Comparison of ENCODE assay signal across 1 cellular context in the genomic region with DNA sequence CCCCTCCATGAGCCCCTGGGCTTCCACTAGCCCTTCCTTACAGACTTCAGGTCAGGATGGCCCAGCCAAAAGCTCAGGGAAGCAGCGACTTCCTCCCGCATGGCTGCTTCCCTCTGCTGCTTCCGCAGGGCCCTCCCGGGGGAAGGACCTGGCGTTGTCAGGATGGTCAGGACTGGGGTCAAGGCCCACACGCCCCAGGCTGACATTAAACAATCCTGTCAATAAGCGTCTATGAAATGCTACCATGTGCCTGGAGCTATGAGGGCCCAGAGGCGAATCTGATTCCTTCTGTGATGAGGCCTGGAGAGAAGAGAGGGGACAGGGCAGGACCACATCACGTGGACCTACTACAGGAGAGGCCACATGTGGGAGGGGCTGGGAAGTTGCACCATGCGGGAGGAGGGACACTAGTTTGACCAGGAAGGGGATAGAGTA.
TF ChIP-seq lines count a peak whose summit lies in the region.

No MANE protein-coding gene starts in this region.

TF ChIP-seq in HepG2, 621 proteins besides CTCF, POLR2A, EP300 and RAD21 (continued from another document and continues in another):
- TF ChIP-seq, protein P1, sequence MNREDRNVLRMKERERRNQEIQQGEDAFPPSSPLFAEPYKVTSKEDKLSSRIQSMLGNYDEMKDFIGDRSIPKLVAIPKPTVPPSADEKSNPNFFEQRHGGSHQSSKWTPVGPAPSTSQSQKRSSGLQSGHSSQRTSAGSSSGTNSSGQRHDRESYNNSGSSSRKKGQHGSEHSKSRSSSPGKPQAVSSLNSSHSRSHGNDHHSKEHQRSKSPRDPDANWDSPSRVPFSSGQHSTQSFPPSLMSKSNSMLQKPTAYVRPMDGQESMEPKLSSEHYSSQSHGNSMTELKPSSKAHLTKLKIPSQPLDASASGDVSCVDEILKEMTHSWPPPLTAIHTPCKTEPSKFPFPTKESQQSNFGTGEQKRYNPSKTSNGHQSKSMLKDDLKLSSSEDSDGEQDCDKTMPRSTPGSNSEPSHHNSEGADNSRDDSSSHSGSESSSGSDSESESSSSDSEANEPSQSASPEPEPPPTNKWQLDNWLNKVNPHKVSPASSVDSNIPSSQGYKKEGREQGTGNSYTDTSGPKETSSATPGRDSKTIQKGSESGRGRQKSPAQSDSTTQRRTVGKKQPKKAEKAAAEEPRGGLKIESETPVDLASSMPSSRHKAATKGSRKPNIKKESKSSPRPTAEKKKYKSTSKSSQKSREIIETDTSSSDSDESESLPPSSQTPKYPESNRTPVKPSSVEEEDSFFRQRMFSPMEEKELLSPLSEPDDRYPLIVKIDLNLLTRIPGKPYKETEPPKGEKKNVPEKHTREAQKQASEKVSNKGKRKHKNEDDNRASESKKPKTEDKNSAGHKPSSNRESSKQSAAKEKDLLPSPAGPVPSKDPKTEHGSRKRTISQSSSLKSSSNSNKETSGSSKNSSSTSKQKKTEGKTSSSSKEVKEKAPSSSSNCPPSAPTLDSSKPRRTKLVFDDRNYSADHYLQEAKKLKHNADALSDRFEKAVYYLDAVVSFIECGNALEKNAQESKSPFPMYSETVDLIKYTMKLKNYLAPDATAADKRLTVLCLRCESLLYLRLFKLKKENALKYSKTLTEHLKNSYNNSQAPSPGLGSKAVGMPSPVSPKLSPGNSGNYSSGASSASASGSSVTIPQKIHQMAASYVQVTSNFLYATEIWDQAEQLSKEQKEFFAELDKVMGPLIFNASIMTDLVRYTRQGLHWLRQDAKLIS (CRISPR knock-in tag; IDR thresholded peaks at IDR 0.05): no peak
- TF ChIP-seq NR2F6 (IDR thresholded peaks at IDR 0.05): peak; percentile 52; the same call in 1 of the 2 replicates
- TF ChIP-seq NR2F6 (CRISPR knock-in tag; IDR thresholded peaks at IDR 0.05): peak; percentile 71
- no peak for TF ChIP-seq ARID2 (CRISPR knock-in tag; IDR thresholded peaks at IDR 0.05; ENCODE audit: borderline replicate concordance)
- TF ChIP-seq, protein P2, sequence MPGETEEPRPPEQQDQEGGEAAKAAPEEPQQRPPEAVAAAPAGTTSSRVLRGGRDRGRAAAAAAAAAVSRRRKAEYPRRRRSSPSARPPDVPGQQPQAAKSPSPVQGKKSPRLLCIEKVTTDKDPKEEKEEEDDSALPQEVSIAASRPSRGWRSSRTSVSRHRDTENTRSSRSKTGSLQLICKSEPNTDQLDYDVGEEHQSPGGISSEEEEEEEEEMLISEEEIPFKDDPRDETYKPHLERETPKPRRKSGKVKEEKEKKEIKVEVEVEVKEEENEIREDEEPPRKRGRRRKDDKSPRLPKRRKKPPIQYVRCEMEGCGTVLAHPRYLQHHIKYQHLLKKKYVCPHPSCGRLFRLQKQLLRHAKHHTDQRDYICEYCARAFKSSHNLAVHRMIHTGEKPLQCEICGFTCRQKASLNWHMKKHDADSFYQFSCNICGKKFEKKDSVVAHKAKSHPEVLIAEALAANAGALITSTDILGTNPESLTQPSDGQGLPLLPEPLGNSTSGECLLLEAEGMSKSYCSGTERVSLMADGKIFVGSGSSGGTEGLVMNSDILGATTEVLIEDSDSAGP (CRISPR knock-in tag; IDR thresholded peaks at IDR 0.05; ENCODE audit: borderline replicate concordance): 0 out of 2 replicates have a peak, but pooled peaks have one; percentile 28
- TF ChIP-seq, protein P3, sequence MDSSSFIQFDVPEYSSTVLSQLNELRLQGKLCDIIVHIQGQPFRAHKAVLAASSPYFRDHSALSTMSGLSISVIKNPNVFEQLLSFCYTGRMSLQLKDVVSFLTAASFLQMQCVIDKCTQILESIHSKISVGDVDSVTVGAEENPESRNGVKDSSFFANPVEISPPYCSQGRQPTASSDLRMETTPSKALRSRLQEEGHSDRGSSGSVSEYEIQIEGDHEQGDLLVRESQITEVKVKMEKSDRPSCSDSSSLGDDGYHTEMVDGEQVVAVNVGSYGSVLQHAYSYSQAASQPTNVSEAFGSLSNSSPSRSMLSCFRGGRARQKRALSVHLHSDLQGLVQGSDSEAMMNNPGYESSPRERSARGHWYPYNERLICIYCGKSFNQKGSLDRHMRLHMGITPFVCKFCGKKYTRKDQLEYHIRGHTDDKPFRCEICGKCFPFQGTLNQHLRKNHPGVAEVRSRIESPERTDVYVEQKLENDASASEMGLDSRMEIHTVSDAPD (CRISPR knock-in tag; IDR thresholded peaks at IDR 0.05): no peak
- TF ChIP-seq, protein P4, sequence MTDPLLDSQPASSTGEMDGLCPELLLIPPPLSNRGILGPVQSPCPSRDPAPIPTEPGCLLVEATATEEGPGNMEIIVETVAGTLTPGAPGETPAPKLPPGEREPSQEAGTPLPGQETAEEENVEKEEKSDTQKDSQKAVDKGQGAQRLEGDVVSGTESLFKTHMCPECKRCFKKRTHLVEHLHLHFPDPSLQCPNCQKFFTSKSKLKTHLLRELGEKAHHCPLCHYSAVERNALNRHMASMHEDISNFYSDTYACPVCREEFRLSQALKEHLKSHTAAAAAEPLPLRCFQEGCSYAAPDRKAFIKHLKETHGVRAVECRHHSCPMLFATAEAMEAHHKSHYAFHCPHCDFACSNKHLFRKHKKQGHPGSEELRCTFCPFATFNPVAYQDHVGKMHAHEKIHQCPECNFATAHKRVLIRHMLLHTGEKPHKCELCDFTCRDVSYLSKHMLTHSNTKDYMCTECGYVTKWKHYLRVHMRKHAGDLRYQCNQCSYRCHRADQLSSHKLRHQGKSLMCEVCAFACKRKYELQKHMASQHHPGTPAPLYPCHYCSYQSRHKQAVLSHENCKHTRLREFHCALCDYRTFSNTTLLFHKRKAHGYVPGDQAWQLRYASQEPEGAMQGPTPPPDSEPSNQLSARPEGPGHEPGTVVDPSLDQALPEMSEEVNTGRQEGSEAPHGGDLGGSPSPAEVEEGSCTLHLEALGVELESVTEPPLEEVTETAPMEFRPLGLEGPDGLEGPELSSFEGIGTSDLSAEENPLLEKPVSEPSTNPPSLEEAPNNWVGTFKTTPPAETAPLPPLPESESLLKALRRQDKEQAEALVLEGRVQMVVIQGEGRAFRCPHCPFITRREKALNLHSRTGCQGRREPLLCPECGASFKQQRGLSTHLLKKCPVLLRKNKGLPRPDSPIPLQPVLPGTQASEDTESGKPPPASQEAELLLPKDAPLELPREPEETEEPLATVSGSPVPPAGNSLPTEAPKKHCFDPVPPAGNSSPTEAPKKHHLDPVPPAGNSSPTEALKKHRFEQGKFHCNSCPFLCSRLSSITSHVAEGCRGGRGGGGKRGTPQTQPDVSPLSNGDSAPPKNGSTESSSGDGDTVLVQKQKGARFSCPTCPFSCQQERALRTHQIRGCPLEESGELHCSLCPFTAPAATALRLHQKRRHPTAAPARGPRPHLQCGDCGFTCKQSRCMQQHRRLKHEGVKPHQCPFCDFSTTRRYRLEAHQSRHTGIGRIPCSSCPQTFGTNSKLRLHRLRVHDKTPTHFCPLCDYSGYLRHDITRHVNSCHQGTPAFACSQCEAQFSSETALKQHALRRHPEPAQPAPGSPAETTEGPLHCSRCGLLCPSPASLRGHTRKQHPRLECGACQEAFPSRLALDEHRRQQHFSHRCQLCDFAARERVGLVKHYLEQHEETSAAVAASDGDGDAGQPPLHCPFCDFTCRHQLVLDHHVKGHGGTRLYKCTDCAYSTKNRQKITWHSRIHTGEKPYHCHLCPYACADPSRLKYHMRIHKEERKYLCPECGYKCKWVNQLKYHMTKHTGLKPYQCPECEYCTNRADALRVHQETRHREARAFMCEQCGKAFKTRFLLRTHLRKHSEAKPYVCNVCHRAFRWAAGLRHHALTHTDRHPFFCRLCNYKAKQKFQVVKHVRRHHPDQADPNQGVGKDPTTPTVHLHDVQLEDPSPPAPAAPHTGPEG (CRISPR knock-in tag; IDR thresholded peaks at IDR 0.05): no peak
- TF ChIP-seq TRIM24 (CRISPR knock-in tag; IDR thresholded peaks at IDR 0.05): no peak
- TF ChIP-seq AKAP8 (CRISPR knock-in tag; IDR thresholded peaks at IDR 0.05): no peak
- TF ChIP-seq NR2C2 (CRISPR knock-in tag; IDR thresholded peaks at IDR 0.05; ENCODE audit: borderline replicate concordance): peak; percentile 64
- TF ChIP-seq HIVEP1 (CRISPR knock-in tag; IDR thresholded peaks at IDR 0.05): peak; percentile 34; the same call in 1 of the 2 replicates
- TF ChIP-seq ZBTB38 (CRISPR knock-in tag; IDR thresholded peaks at IDR 0.05): peak; percentile 75
- TF ChIP-seq TAF15 (IDR thresholded peaks at IDR 0.05; ENCODE audit: low read depth, low read length, poor library complexity, severe bottlenecking): no peak
- TF ChIP-seq POGZ (CRISPR knock-in tag; IDR thresholded peaks at IDR 0.05): 0 out of 2 replicates have a peak, but pooled peaks have one; percentile 17
- TF ChIP-seq ZNF782 (CRISPR knock-in tag; IDR thresholded peaks at IDR 0.05; ENCODE audit: borderline replicate concordance): no peak
- TF ChIP-seq ETV5 (CRISPR knock-in tag; IDR thresholded peaks at IDR 0.05; ENCODE audit: borderline replicate concordance): peak; percentile 75; the same call in 1 of the 2 replicates
- TF ChIP-seq ZNF10 (CRISPR knock-in tag; IDR thresholded peaks at IDR 0.05; ENCODE audit: borderline replicate concordance, low read depth): no peak
- TF ChIP-seq BRD4 (CRISPR knock-in tag; IDR thresholded peaks at IDR 0.05): no peak; the same call in 1 of the 2 replicates
- TF ChIP-seq, protein P5, sequence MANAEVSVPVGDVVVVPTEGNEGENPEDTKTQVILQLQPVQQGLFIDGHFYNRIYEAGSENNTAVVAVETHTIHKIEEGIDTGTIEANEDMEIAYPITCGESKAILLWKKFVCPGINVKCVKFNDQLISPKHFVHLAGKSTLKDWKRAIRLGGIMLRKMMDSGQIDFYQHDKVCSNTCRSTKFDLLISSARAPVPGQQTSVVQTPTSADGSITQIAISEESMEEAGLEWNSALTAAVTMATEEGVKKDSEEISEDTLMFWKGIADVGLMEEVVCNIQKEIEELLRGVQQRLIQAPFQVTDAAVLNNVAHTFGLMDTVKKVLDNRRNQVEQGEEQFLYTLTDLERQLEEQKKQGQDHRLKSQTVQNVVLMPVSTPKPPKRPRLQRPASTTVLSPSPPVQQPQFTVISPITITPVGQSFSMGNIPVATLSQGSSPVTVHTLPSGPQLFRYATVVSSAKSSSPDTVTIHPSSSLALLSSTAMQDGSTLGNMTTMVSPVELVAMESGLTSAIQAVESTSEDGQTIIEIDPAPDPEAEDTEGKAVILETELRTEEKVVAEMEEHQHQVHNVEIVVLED (CRISPR knock-in tag; IDR thresholded peaks at IDR 0.05; ENCODE audit: borderline replicate concordance): peak; percentile 47; the same call in 1 of the 2 replicates
- TF ChIP-seq, protein P6, sequence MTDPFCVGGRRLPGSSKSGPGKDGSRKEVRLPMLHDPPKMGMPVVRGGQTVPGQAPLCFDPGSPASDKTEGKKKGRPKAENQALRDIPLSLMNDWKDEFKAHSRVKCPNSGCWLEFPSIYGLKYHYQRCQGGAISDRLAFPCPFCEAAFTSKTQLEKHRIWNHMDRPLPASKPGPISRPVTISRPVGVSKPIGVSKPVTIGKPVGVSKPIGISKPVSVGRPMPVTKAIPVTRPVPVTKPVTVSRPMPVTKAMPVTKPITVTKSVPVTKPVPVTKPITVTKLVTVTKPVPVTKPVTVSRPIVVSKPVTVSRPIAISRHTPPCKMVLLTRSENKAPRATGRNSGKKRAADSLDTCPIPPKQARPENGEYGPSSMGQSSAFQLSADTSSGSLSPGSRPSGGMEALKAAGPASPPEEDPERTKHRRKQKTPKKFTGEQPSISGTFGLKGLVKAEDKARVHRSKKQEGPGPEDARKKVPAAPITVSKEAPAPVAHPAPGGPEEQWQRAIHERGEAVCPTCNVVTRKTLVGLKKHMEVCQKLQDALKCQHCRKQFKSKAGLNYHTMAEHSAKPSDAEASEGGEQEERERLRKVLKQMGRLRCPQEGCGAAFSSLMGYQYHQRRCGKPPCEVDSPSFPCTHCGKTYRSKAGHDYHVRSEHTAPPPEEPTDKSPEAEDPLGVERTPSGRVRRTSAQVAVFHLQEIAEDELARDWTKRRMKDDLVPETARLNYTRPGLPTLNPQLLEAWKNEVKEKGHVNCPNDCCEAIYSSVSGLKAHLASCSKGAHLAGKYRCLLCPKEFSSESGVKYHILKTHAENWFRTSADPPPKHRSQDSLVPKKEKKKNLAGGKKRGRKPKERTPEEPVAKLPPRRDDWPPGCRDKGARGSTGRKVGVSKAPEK (CRISPR knock-in tag; IDR thresholded peaks at IDR 0.05; ENCODE audit: borderline replicate concordance): 0 out of 2 replicates have a peak, but pooled peaks have one; percentile 43
- peak; percentile 75 for TF ChIP-seq SALL1 (CRISPR knock-in tag; IDR thresholded peaks at IDR 0.05)
- TF ChIP-seq SOX6 (IDR thresholded peaks at IDR 0.05): no peak
- peak; percentile 39; the same call in 1 of the 2 replicates for TF ChIP-seq SOX6 (CRISPR knock-in tag; IDR thresholded peaks at IDR 0.05)
- 0 out of 2 replicates have a peak, but pooled peaks have one; percentile 29 for TF ChIP-seq ZNF567 (CRISPR knock-in tag; IDR thresholded peaks at IDR 0.05; ENCODE audit: borderline replicate concordance)
- TF ChIP-seq ZNF713 (CRISPR knock-in tag; IDR thresholded peaks at IDR 0.05): no peak
- peak; percentile 41; the same call in 1 of the 2 replicates for TF ChIP-seq YEATS4 (CRISPR knock-in tag; IDR thresholded peaks at IDR 0.05; ENCODE audit: borderline replicate concordance)
- TF ChIP-seq, protein P7, sequence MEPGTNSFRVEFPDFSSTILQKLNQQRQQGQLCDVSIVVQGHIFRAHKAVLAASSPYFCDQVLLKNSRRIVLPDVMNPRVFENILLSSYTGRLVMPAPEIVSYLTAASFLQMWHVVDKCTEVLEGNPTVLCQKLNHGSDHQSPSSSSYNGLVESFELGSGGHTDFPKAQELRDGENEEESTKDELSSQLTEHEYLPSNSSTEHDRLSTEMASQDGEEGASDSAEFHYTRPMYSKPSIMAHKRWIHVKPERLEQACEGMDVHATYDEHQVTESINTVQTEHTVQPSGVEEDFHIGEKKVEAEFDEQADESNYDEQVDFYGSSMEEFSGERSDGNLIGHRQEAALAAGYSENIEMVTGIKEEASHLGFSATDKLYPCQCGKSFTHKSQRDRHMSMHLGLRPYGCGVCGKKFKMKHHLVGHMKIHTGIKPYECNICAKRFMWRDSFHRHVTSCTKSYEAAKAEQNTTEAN (CRISPR knock-in tag; conservative IDR thresholded peaks at IDR 0.05): no peak
- no peak for TF ChIP-seq FOXA1 (IDR thresholded peaks at IDR 0.05)
- peak; percentile 35; the same call in 1 of the 2 replicates for TF ChIP-seq FOXA1 (CRISPR knock-in tag; IDR thresholded peaks at IDR 0.05)
- TF ChIP-seq, protein P8, sequence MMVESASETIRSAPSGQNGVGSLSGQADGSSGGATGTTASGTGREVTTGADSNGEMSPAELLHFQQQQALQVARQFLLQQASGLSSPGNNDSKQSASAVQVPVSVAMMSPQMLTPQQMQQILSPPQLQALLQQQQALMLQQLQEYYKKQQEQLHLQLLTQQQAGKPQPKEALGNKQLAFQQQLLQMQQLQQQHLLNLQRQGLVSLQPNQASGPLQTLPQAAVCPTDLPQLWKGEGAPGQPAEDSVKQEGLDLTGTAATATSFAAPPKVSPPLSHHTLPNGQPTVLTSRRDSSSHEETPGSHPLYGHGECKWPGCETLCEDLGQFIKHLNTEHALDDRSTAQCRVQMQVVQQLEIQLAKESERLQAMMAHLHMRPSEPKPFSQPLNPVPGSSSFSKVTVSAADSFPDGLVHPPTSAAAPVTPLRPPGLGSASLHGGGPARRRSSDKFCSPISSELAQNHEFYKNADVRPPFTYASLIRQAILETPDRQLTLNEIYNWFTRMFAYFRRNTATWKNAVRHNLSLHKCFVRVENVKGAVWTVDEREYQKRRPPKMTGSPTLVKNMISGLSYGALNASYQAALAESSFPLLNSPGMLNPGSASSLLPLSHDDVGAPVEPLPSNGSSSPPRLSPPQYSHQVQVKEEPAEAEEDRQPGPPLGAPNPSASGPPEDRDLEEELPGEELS (CRISPR knock-in tag; IDR thresholded peaks at IDR 0.05): peak; percentile 57
- peak; percentile 75 for TF ChIP-seq ZFX (CRISPR knock-in tag; IDR thresholded peaks at IDR 0.05; ENCODE audit: low read depth)
- TF ChIP-seq CHD4 (IDR thresholded peaks at IDR 0.05; ENCODE audit: borderline replicate concordance, low read length): no peak
